ENCODE assay signal across 8 cellular contexts in genomic region chr20:64077876-64078551, GRCh38. TPM values are rescaled to one million over a fixed set of nuclear protein-coding genes. Genes with fewer than 3 reads are reported as not detected.
A peak's percentile ranks its signal among the peaks of the same experiment; 100 is the strongest.
DNase-seq lines count a peak whose midpoint lies in the region; ATAC-seq, FAIRE-seq and TF ChIP-seq lines count a peak whose summit lies in the region.

No MANE protein-coding gene starts in this region.

- peak overlapping the region; percentile 70 for H3K27ac Mint-ChIP-seq in activated naive CD8-positive, alpha-beta T cell treated with anti-CD3 and anti-CD28 coated beads, Interleukin-2, amount 50 U/mL, for 24 hours
- H3K27ac Mint-ChIP-seq in naive thymus-derived CD8-positive, alpha-beta T cell = peak overlapping the region; percentile 80 to 94 (median 87)

- peak; percentile 42 for ATAC-seq in activated naive CD8-positive, alpha-beta T cell treated with anti-CD3 and anti-CD28 coated beads, Interleukin-2, amount 50 U/mL, for 24 hours
- ATAC-seq in naive thymus-derived CD8-positive, alpha-beta T cell = peak; percentile 62 to 75
- no peak for ATAC-seq in HG02938 (IDR thresholded peaks at IDR 0.05; ENCODE audit: unreplicated experiment)

- H3K4me3 Mint-ChIP-seq in activated naive CD8-positive, alpha-beta T cell treated with anti-CD3 and anti-CD28 coated beads, Interleukin-2, amount 50 U/mL, for 24 hours = peak overlapping the region; percentile 86
- H3K4me3 Mint-ChIP-seq in naive thymus-derived CD8-positive, alpha-beta T cell = peak overlapping the region; percentile 79 to 95 (median 92)

- no peak for DNase-seq in GM12891 (ENCODE audit: insufficient read length, low spot score)
- DNase-seq in OCI-M1 (lab: John Stamatoyannopoulos, UW) = peak; percentile 57
- peak; percentile 60 for DNase-seq in activated naive CD8-positive, alpha-beta T cell treated with anti-CD3 and anti-CD28 coated beads, Interleukin-2, amount 50 U/mL, for 24 hours
- peak; percentile 60 to 85 (median 71) for DNase-seq in naive thymus-derived CD8-positive, alpha-beta T cell
- no peak for DNase-seq in NCI-H2171 (lab: John Stamatoyannopoulos, UW)
- no peak for DNase-seq in NCI-H82 (lab: John Stamatoyannopoulos, UW)
- DNase-seq in HEK293T (ENCODE audit: extremely low spot score) = no peak

- H3K36me3 Mint-ChIP-seq in activated naive CD8-positive, alpha-beta T cell treated with anti-CD3 and anti-CD28 coated beads, Interleukin-2, amount 50 U/mL, for 24 hours (ENCODE audit: low read depth) = peaks cover 3% of the 10 kb centered on the region
- peaks cover 0 to 29% (median 0%) of the 10 kb centered on the region in 3 donors for H3K36me3 Mint-ChIP-seq in naive thymus-derived CD8-positive, alpha-beta T cell

- H3K4me1 Mint-ChIP-seq in activated naive CD8-positive, alpha-beta T cell treated with anti-CD3 and anti-CD28 coated beads, Interleukin-2, amount 50 U/mL, for 24 hours = peaks cover 31% of the 10 kb centered on the region
- peaks cover 17 to 58% (median 48%) of the 10 kb centered on the region in 4 donors for H3K4me1 Mint-ChIP-seq in naive thymus-derived CD8-positive, alpha-beta T cell

- H3K9me3 Mint-ChIP-seq in activated naive CD8-positive, alpha-beta T cell treated with anti-CD3 and anti-CD28 coated beads, Interleukin-2, amount 50 U/mL, for 24 hours = no peaks in the 10 kb centered on the region
- no peaks in the 10 kb centered on the region for H3K9me3 Mint-ChIP-seq in naive thymus-derived CD8-positive, alpha-beta T cell

- H3K27me3 Mint-ChIP-seq in activated naive CD8-positive, alpha-beta T cell treated with anti-CD3 and anti-CD28 coated beads, Interleukin-2, amount 50 U/mL, for 24 hours = peaks cover 8% of the 10 kb centered on the region
- no peaks in the 10 kb centered on the region for H3K27me3 Mint-ChIP-seq in naive thymus-derived CD8-positive, alpha-beta T cell

- no peak for TF ChIP-seq POLR2A in GM12891 (IDR thresholded peaks at IDR 0.05; ENCODE audit: low read depth, low read length)

- CTCF ChIA-PET in HEK293T (lab: Yijun Ruan, JAX) = interaction anchor here (0.6 kb wide), 1 partner anchor 48 kb away, joined by 3 read pairs; no protein-coding TSS in a partner anchor

- FAIRE-seq in GM12891 (lab: Jason Lieb, UNC) = peak; percentile 87

- POLR2A ChIA-PET in naive thymus-derived CD8-positive, alpha-beta T cell (lab: Charles Lee) = interaction anchor here (0.5 to 4.7 kb wide), 20 partner anchors 10 to 902 kb away, joined by 3 to 47 read pairs (median 4); partner anchors contain the start of genes ARFRP1, NPBWR2, PCMTD2 and PRPF6
- POLR2A ChIA-PET in HEK293T (lab: Yijun Ruan, JAX) = interaction anchor here (1.0 to 5.3 kb wide), 2 partner anchors 11 to 16 kb away, joined by 3 to 38 read pairs; partner anchors contain the start of gene TCEA2

TF ChIP-seq in GM12891, 5 proteins besides CTCF, POLR2A, EP300 and RAD21:
- TF ChIP-seq PAX5 (IDR thresholded peaks at IDR 0.05; ENCODE audit: insufficient read depth, low read length, severe bottlenecking) = no peak
- TF ChIP-seq POU2F2 (IDR thresholded peaks at IDR 0.05; ENCODE audit: low read depth, low read length) = no peak
- no peak for TF ChIP-seq SPI1 (IDR thresholded peaks at IDR 0.05; ENCODE audit: low read depth, low read length)
- no peak for TF ChIP-seq TAF1 (IDR thresholded peaks at IDR 0.05; ENCODE audit: low read depth, low read length)
- TF ChIP-seq POLR2AphosphoS5 (IDR thresholded peaks at IDR 0.05; ENCODE audit: low read depth, low read length) = no peak

TF ChIP-seq in HEK293T, 16 proteins besides CTCF, POLR2A, EP300 and RAD21:
- no peak for TF ChIP-seq HDGF (IDR thresholded peaks at IDR 0.05; ENCODE audit: borderline replicate concordance)
- no peak for TF ChIP-seq ZNF384 (IDR thresholded peaks at IDR 0.05)
- no peak for TF ChIP-seq CTBP1 (IDR thresholded peaks at IDR 0.05; ENCODE audit: borderline replicate concordance)
- no peak for TF ChIP-seq L3MBTL2 (conservative IDR thresholded peaks at IDR 0.05)
- TF ChIP-seq FOXK2 (IDR thresholded peaks at IDR 0.05) = no peak
- no peak for TF ChIP-seq ARNT (IDR thresholded peaks at IDR 0.05)
- no peak for TF ChIP-seq BHLHE40 (IDR thresholded peaks at IDR 0.05; ENCODE audit: borderline replicate concordance)
- no peak for TF ChIP-seq SP1 (IDR thresholded peaks at IDR 0.05)
- TF ChIP-seq NFRKB (IDR thresholded peaks at IDR 0.05) = no peak
- TF ChIP-seq FOXA1 (IDR thresholded peaks at IDR 0.05) = no peak
- TF ChIP-seq FOXM1 (IDR thresholded peaks at IDR 0.05; ENCODE audit: borderline replicate concordance) = no peak
- no peak for TF ChIP-seq LEF1 (IDR thresholded peaks at IDR 0.05; ENCODE audit: borderline replicate concordance)

RNA-seq across cellular contexts. Expression of gene RGS19, which starts 1.3 kb away (rescaled TPM):
- polyA plus RNA-seq in GM12891 (2012; ENCODE audit: low read depth, missing spikeins) = 27.9 TPM
- total RNA-seq in naive thymus-derived CD8-positive, alpha-beta T cell = 10 to 100 TPM; 16.9 to 20.7 TPM
- 10 to 100 TPM; 50.9 to 67.5 (median 59.4) TPM for polyA plus RNA-seq in naive thymus-derived CD8-positive, alpha-beta T cell

RNA-seq across cellular contexts. Expression of gene OPRL1, which starts 1.9 kb away (rescaled TPM):
- 0.68 TPM for polyA plus RNA-seq in GM12891 (2012; ENCODE audit: low read depth, missing spikeins)
- total RNA-seq in naive thymus-derived CD8-positive, alpha-beta T cell = 1 to 10 TPM in 1 of 2 experiments, under 1 TPM in 1; 0.91 to 1.1 TPM
- 1 to 10 TPM in 1 of 3 donors, under 1 TPM in 2; 0.77 to 1.6 (median 0.82) TPM for polyA plus RNA-seq in naive thymus-derived CD8-positive, alpha-beta T cell

RNA-seq across cellular contexts. Expression of gene LKAAEAR1, which starts 6.2 kb away (rescaled TPM):
- not detected for polyA plus RNA-seq in GM12891 (2012; ENCODE audit: low read depth, missing spikeins)
- total RNA-seq in naive thymus-derived CD8-positive, alpha-beta T cell = not detected
- 1 to 10 TPM in 1 of 3 donors, under 1 TPM in 1, not detected in 1; 0.63 to 1.1 TPM for polyA plus RNA-seq in naive thymus-derived CD8-positive, alpha-beta T cell

RNA-seq across cellular contexts. Expression of gene TCEA2, which starts 15.0 kb away (rescaled TPM):
- polyA plus RNA-seq in GM12891 (2012; ENCODE audit: low read depth, missing spikeins) = 34.5 TPM
- 10 to 100 TPM; 42.0 to 42.7 TPM for total RNA-seq in naive thymus-derived CD8-positive, alpha-beta T cell
- polyA plus RNA-seq in naive thymus-derived CD8-positive, alpha-beta T cell = 10 to 100 TPM; 22.5 to 33.0 (median 32.1) TPM

RNA-seq across cellular contexts. Expression of gene SOX18, which starts 28.6 kb away (rescaled TPM):
- polyA plus RNA-seq in GM12891 (2012; ENCODE audit: low read depth, missing spikeins) = 0.13 TPM
- not detected for total RNA-seq in naive thymus-derived CD8-positive, alpha-beta T cell
- polyA plus RNA-seq in naive thymus-derived CD8-positive, alpha-beta T cell = not detected

Comparison
In these comparisons a context has a peak if more than half of its experiments do, and no peak if none do; other contexts are left out.
1. DNase-seq: peak in OCI-M1 (single experiment), activated naive CD8-positive, alpha-beta T cell treated with anti-CD3 and anti-CD28 coated beads, Interleukin-2, amount 50 U/mL, for 24 hours (single experiment) and naive thymus-derived CD8-positive, alpha-beta T cell (10 of 10); none in GM12891 (single experiment), NCI-H2171 (single experiment), NCI-H82 (single experiment) and HEK293T (single experiment).